Comparison of ENCODE assay signal across 16 cellular contexts in the genomic region with DNA sequence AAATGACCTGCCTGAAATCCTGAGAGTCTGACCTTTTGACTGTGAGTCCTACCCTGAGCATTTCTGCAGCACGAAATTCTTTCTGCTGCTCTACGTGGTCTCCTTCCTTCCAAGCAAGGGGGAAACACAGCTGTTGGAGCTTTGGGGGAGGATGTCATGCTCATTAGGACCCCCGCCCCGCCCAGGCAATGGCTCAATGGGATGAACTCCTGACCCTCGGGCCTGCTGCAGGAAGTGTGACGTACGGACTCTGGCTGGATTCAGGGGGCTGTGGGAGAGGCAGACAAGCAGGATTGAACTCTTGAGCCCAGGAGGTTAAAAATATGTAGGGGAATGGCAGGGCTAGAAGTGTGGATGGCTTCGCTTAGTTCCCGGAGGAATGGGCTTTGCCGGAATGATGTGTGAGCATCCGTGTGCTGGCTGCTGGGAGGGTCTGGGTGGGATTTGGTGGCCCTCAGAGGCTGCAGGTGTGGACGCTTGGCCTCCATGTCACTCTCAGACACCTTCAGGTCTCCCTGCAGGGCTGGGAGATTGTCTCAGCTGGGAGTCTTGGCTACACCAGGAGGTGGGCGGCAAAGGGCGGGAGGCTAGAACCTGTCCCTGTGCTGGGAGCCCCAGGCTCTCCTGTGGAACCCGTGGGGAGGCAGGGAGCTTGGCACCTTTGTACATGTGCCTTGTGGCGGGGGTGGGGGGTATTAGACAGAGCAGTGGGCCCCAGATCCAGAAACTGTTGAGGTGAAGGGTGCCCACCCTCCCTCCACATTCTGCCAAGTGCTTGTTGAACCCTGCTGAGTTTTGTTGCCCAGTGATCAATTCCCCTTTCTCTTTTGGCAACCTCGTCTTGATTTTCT. TPM values are rescaled to one million over a fixed set of nuclear protein-coding genes. Genes with fewer than 3 reads are reported as not detected.
DNase-seq lines count a peak whose midpoint lies in the region; TF ChIP-seq lines count a peak whose summit lies in the region.
"Had no signal": no experiment of that assay in that cellular context is flagged by ENCODE, and none has a peak within 500 bp of the region (broad histone marks: within the 10 kb centered on the region; RNA-seq: fewer than 3 reads in every experiment).

No MANE protein-coding gene starts in this region.

- H3K4me3 ChIP-seq in fibroblast of villous mesenchyme (ENCODE audit: low read depth, low read length) = no peak overlapping the region
- no peak overlapping the region for H3K4me3 ChIP-seq in Peyer's patch
- H3K4me3 ChIP-seq: SK-N-MC had no signal

- H3K27ac Mint-ChIP-seq in osteocyte (ENCODE audit: unreplicated experiment) = peak overlapping the region; percentile 58

- CTCF ChIA-PET in RWPE1 (lab: Yijun Ruan, JAX) = interaction anchor here (1.0 to 1.1 kb wide), 2 partner anchors 8 to 196 kb away, joined by 3 to 7 read pairs; no protein-coding TSS in a partner anchor

- no peaks in the 10 kb centered on the region for H3K4me1 ChIP-seq in Peyer's patch

- H3K27ac ChIP-seq in RWPE1 = peak overlapping the region; percentile 42
- no peak overlapping the region for H3K27ac ChIP-seq in Peyer's patch
- H3K27ac ChIP-seq: SK-N-MC had no signal

- H3K36me3 Mint-ChIP-seq in osteocyte (ENCODE audit: unreplicated experiment) = no peaks in the 10 kb centered on the region
- H3K36me3 Mint-ChIP-seq: activated naive CD4-positive, alpha-beta T cell treated with anti-CD3 and anti-CD28 coated beads, Interleukin-2, amount 50 U/mL, for 72 hours had no signal

- no peaks in the 10 kb centered on the region for H3K9me3 Mint-ChIP-seq in osteocyte (ENCODE audit: unreplicated experiment)
- H3K9me3 Mint-ChIP-seq: activated naive CD4-positive, alpha-beta T cell treated with anti-CD3 and anti-CD28 coated beads, Interleukin-2, amount 50 U/mL, for 72 hours had no signal

- H3K4me3 Mint-ChIP-seq in osteocyte (ENCODE audit: unreplicated experiment) = no peak overlapping the region

- DNase-seq in GM03348 (ENCODE audit: low spot score) (peak; percentile 19), RWPE1 (ENCODE audit: low spot score) (no peak), fibroblast of villous mesenchyme (ENCODE audit: low read depth) (peak; percentile 57), osteocyte (ENCODE audit: extremely low spot score, unreplicated experiment) (no peak), Peyer's patch (no peak), inferior parietal cortex (ENCODE audit: extremely low spot score) (no peak), NCI-H2171 treated with DMSO at 0.1 percent for 48 hours (lab: John Stamatoyannopoulos, UW) (no peak), NCI-H446 treated with DMSO at 0.1 percent for 48 hours (lab: John Stamatoyannopoulos, UW) (no peak)
- DNase-seq: activated CD4-positive, alpha-beta T cell treated with anti-CD3 and anti-CD28 coated beads, Interleukin-2, amount 50 U/mL, for 4 hours; activated T-cell treated with anti-CD3 and anti-CD28 coated beads, Interleukin-2, amount 50 U/mL, for 1 hour; hypothalamus; NCI-H1694; NCI-H446 had no signal

- peaks cover 39% of the 10 kb centered on the region for H3K4me1 Mint-ChIP-seq in osteocyte (ENCODE audit: unreplicated experiment)

- no peaks in the 10 kb centered on the region for H3K27me3 Mint-ChIP-seq in osteocyte (ENCODE audit: unreplicated experiment)

- TF ChIP-seq CTCF in RWPE1 (conservative IDR thresholded peaks at IDR 0.05; ENCODE audit: low read depth) (no peak), fibroblast of villous mesenchyme (IDR thresholded peaks at IDR 0.05; ENCODE audit: insufficient read depth, low read depth, low read length) (no peak), osteocyte (IDR thresholded peaks at IDR 0.05) (no peak), Peyer's patch (IDR thresholded peaks at IDR 0.05) (no peak)

- H3K9me3 ChIP-seq in Peyer's patch = no peaks in the 10 kb centered on the region

- H3K36me3 ChIP-seq in Peyer's patch = no peaks in the 10 kb centered on the region

- POLR2A ChIA-PET in RWPE1 (lab: Yijun Ruan, JAX; ENCODE audit: low non-redundant PET) = interaction anchor here (0.6 kb wide), 1 partner anchor 23 kb away, joined by 3 read pairs; no protein-coding TSS in a partner anchor

- no peak for TF ChIP-seq POLR2A in Peyer's patch (IDR thresholded peaks at IDR 0.05)

- no peaks in the 10 kb centered on the region for H3K27me3 ChIP-seq in Peyer's patch

RNA-seq across cellular contexts. Expression of a gene that starts 26.3 kb away (rescaled TPM):
- total RNA-seq in fibroblast of villous mesenchyme (157 and 195 TPM in 2 replicates), osteocyte (334 and 341 TPM in 2 replicates), Peyer's patch (1 to 10 TPM in 2 of 4 donors, under 1 TPM in 2; 0.83 to 3.8 (median 1.7) TPM)
- total RNA-seq: OCI-LY7 had no signal

Comparison
In these comparisons a context has a peak if more than half of its experiments do, and no peak if none do; other contexts are left out.
1. DNase-seq: peak in GM03348 (single experiment) and fibroblast of villous mesenchyme (single experiment); none in RWPE1 (single experiment), osteocyte (single experiment), Peyer's patch (0 of 3), inferior parietal cortex (single experiment), NCI-H2171 treated with DMSO at 0.1 percent for 48 hours (single experiment) and NCI-H446 treated with DMSO at 0.1 percent for 48 hours (single experiment).
2. RNA of a gene that starts 26.3 kb away (total RNA-seq): 334 to 341 TPM in osteocyte and 157 to 195 TPM in fibroblast of villous mesenchyme; 0.83 to 3.8 TPM in Peyer's patch; every median in the first group is over 10 times any median in the second.